18 cellular contexts compared by ENCODE assay signal in the genomic region with DNA sequence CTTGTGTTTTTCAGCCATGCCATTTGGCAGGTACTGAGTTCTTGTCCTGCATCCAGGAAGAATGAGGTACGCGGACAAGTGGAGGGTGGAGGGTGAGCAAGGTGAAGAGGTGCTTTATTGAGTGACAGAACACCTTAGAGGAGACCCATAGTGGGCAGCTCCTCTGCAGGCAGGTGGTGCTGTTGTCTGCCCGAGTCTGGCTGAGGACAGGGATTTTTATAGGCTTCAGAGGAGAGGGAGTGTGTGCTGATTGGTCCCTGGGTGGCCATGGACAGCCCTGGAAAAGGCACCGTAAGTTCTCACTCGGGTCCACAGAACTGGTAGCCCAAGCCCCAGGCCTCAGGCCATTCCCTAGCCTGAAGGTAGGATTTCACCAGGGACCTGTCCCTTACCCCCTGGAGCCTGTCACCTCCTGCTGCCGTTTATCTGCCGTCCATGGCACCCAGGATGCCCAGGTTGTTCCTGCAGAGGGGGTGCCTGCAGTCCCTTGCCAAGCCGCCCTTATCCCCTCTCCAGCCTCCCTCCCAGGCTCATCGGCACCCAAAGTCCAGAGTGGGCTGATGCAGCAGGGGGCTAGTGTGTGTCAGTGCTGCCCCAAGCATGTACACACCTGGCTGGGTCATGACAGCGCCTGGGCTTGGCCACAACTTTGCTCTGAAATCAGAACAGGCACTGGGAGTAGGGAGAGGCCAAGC.
DNase-seq lines count a peak whose midpoint lies in the region; ATAC-seq and TF ChIP-seq lines count a peak whose summit lies in the region.
"Had no signal": no experiment of that assay in that cellular context is flagged by ENCODE, and none has a peak within 500 bp of the region (broad histone marks: within the 10 kb centered on the region; RNA-seq: fewer than 3 reads in every experiment).

No MANE protein-coding gene starts in this region.

- H3K9me3 ChIP-seq in right lobe of liver, result no peaks in the 10 kb centered on the region
- H3K9me3 ChIP-seq: BE2C, esophagus muscularis mucosa, Peyer's patch had no signal

- no peaks in the 10 kb centered on the region for H3K4me1 ChIP-seq in right lobe of liver
- H3K4me1 ChIP-seq: BE2C, esophagus muscularis mucosa, Peyer's patch had no signal

- intact Hi-C loops in CD14-positive monocyte (cut with micrococcal nuclease), result no loop called here
- intact Hi-C loops in right lobe of liver (cut with DNase I), result loop anchor here in 1 of 2 donors (10.0 kb wide), 1 partner anchor 189 kb away; no protein-coding TSS in a partner anchor

- peaks cover 0 to 1% (median 0%) of the 10 kb centered on the region in 3 donors for H3K27me3 Mint-ChIP-seq in CD14-positive monocyte (ENCODE audit: low read depth in 3 of 3)
- H3K27me3 Mint-ChIP-seq in chondrocyte (ENCODE audit: low read depth), result peaks cover 2% of the 10 kb centered on the region
- H3K27me3 Mint-ChIP-seq: activated CD8-positive, alpha-beta memory T cell treated with anti-CD3 and anti-CD28 coated beads, Interleukin-2, amount 10 ng/mL, durations not matched to agents 7 days and 5 days had no signal

- H3K27me3 ChIP-seq in right lobe of liver, result no peaks in the 10 kb centered on the region
- H3K27me3 ChIP-seq: BE2C, esophagus muscularis mucosa, Peyer's patch had no signal

- H3K4me1 Mint-ChIP-seq in CD14-positive monocyte, result no peaks in the 10 kb centered on the region
- no peaks in the 10 kb centered on the region for H3K4me1 Mint-ChIP-seq in chondrocyte (ENCODE audit: low read depth)
- H3K4me1 Mint-ChIP-seq: activated CD8-positive, alpha-beta memory T cell treated with anti-CD3 and anti-CD28 coated beads, Interleukin-2, amount 10 ng/mL, durations not matched to agents 7 days and 5 days; neural crest cell had no signal

- H3K27ac Mint-ChIP-seq in CD14-positive monocyte (no peak overlapping the region), chondrocyte (ENCODE audit: unreplicated experiment) (no peak overlapping the region)
- H3K27ac Mint-ChIP-seq: activated CD8-positive, alpha-beta memory T cell treated with anti-CD3 and anti-CD28 coated beads, Interleukin-2, amount 10 ng/mL, durations not matched to agents 7 days and 5 days had no signal

- WGBS in right lobe of liver (ENCODE audit: insufficient coverage, low coverage, low lambda C conversion rate, missing lambda C conversion rate), result 94% methylated on average over 2 of the region's 10 CpGs

- TF ChIP-seq CTCF in CD14-positive monocyte (IDR thresholded peaks at IDR 0.05), result no peak
- TF ChIP-seq CTCF in chondrocyte (IDR thresholded peaks at IDR 0.05), result no peak
- TF ChIP-seq CTCF in right lobe of liver (IDR thresholded peaks at IDR 0.05), result peak in 3 of 4 donors; percentile 26 to 41 (median 29)

- no peak for TF ChIP-seq POLR2A in right lobe of liver (IDR thresholded peaks at IDR 0.05)

- peak; percentile 68 for ATAC-seq in GM18868 (IDR thresholded peaks at IDR 0.05; ENCODE audit: unreplicated experiment)
- ATAC-seq in right lobe of liver, result peak; percentile 59 to 75 (median 66)
- ATAC-seq in HG03280 (IDR thresholded peaks at IDR 0.05; ENCODE audit: unreplicated experiment), result no peak
- ATAC-seq in HG03039 (IDR thresholded peaks at IDR 0.05; ENCODE audit: unreplicated experiment), result no peak
- ATAC-seq: activated CD8-positive, alpha-beta memory T cell treated with anti-CD3 and anti-CD28 coated beads, Interleukin-2, amount 10 ng/mL, durations not matched to agents 7 days and 5 days; K562 had no signal

- H3K9me3 Mint-ChIP-seq in CD14-positive monocyte (peaks cover 0 to 5% (median 2%) of the 10 kb centered on the region in 7 donors), chondrocyte (ENCODE audit: low read depth) (peaks cover 2% of the 10 kb centered on the region)
- H3K9me3 Mint-ChIP-seq: neural crest cell had no signal

- H3K36me3 Mint-ChIP-seq in CD14-positive monocyte (no peaks in the 10 kb centered on the region), chondrocyte (ENCODE audit: low read depth) (no peaks in the 10 kb centered on the region)
- H3K36me3 Mint-ChIP-seq: activated CD8-positive, alpha-beta memory T cell treated with anti-CD3 and anti-CD28 coated beads, Interleukin-2, amount 10 ng/mL, durations not matched to agents 7 days and 5 days had no signal

- no peak overlapping the region for H3K27ac ChIP-seq in right lobe of liver
- H3K27ac ChIP-seq: esophagus muscularis mucosa, Peyer's patch had no signal

- no peaks in the 10 kb centered on the region for H3K36me3 ChIP-seq in right lobe of liver
- H3K36me3 ChIP-seq: BE2C, esophagus muscularis mucosa, Peyer's patch had no signal

- H3K4me3 Mint-ChIP-seq in CD14-positive monocyte, result no peak overlapping the region
- H3K4me3 Mint-ChIP-seq in chondrocyte (ENCODE audit: unreplicated experiment), result no peak overlapping the region
- H3K4me3 Mint-ChIP-seq: activated CD8-positive, alpha-beta memory T cell treated with anti-CD3 and anti-CD28 coated beads, Interleukin-2, amount 10 ng/mL, durations not matched to agents 7 days and 5 days; neural crest cell had no signal

- no peak overlapping the region for H3K4me3 ChIP-seq in right lobe of liver
- H3K4me3 ChIP-seq: esophagus muscularis mucosa, K562, Peyer's patch had no signal

- peak; percentile 38 for DNase-seq in CD14-positive monocyte (ENCODE audit: low spot score)
- peak; percentile 75 for DNase-seq in chondrocyte (ENCODE audit: low spot score)
- peak; percentile 23 to 42 (median 39) for DNase-seq in right lobe of liver
- no peak for DNase-seq in ureter (ENCODE audit: low spot score)
- no peak for DNase-seq in NCI-H2107 (lab: John Stamatoyannopoulos, UW)
- DNase-seq: activated CD8-positive, alpha-beta memory T cell treated with anti-CD3 and anti-CD28 coated beads, Interleukin-2, amount 10 ng/mL, durations not matched to agents 7 days and 5 days; activated gamma-delta T cell treated with Interleukin-2 at 50 U/mL for 16 hours; BE2C; NCI-H1436; NCI-H524; trophoblast cell had no signal

Comparison
In these comparisons a context has a peak if more than half of its experiments do, and no peak if none do; other contexts are left out.
1. DNase-seq: peak in CD14-positive monocyte (single experiment), chondrocyte (single experiment) and right lobe of liver (3 of 3); none in ureter (single experiment) and NCI-H2107 (single experiment).
2. CTCF ChIP-seq: peak in right lobe of liver (3 of 4); none in CD14-positive monocyte (single experiment) and chondrocyte (single experiment).
3. ATAC-seq: peak in GM18868 (single experiment) and right lobe of liver (4 of 4); none in HG03280 (single experiment) and HG03039 (single experiment).